ENCODE assay signal across 1 cellular context in the genomic region with DNA sequence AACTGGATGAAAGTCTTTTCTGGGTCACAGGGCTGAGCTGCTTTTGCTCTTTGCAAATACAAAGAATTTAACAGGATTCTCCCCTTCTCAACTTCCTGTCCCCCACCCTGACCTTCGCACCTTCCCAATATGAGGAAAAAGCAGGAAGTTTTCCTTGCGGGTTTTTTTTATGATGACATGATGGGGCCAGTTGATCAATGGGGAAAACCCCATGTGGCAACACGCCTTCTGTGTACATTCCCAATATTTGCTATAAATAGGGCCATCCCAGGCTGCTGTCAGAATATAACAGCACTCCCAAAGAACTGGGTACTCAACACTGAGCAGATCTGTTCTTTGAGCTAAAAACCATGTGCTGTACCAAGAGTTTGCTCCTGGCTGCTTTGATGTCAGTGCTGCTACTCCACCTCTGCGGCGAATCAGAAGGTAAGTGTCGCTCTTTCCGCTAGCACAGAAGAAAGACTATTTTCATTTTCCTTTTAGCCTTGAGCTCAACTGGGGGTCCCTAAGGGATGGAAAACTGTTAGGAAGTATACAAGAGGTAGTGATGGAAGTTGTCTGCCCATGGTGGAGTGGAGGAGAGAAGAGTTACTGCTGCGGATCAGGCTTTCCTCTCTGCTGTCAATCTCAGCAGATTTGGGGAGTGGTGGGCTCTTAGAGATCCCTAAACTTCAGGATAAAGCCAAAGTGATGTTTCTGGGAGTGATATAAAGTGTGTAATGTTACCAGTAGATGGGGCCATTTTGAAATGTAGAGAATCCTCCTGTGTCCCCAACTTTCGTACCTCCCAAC.
TF ChIP-seq lines count a peak whose summit lies in the region.

A gene with protein sequence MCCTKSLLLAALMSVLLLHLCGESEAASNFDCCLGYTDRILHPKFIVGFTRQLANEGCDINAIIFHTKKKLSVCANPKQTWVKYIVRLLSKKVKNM (plus strand): TSS at position 281 of the 792 bp plus-strand sequence. CDS start 70 bp downstream, at position 351.

TF ChIP-seq in HepG2, 621 proteins besides CTCF, POLR2A, EP300 and RAD21 (continued from another document and continues in another):
- TF ChIP-seq, protein P1, sequence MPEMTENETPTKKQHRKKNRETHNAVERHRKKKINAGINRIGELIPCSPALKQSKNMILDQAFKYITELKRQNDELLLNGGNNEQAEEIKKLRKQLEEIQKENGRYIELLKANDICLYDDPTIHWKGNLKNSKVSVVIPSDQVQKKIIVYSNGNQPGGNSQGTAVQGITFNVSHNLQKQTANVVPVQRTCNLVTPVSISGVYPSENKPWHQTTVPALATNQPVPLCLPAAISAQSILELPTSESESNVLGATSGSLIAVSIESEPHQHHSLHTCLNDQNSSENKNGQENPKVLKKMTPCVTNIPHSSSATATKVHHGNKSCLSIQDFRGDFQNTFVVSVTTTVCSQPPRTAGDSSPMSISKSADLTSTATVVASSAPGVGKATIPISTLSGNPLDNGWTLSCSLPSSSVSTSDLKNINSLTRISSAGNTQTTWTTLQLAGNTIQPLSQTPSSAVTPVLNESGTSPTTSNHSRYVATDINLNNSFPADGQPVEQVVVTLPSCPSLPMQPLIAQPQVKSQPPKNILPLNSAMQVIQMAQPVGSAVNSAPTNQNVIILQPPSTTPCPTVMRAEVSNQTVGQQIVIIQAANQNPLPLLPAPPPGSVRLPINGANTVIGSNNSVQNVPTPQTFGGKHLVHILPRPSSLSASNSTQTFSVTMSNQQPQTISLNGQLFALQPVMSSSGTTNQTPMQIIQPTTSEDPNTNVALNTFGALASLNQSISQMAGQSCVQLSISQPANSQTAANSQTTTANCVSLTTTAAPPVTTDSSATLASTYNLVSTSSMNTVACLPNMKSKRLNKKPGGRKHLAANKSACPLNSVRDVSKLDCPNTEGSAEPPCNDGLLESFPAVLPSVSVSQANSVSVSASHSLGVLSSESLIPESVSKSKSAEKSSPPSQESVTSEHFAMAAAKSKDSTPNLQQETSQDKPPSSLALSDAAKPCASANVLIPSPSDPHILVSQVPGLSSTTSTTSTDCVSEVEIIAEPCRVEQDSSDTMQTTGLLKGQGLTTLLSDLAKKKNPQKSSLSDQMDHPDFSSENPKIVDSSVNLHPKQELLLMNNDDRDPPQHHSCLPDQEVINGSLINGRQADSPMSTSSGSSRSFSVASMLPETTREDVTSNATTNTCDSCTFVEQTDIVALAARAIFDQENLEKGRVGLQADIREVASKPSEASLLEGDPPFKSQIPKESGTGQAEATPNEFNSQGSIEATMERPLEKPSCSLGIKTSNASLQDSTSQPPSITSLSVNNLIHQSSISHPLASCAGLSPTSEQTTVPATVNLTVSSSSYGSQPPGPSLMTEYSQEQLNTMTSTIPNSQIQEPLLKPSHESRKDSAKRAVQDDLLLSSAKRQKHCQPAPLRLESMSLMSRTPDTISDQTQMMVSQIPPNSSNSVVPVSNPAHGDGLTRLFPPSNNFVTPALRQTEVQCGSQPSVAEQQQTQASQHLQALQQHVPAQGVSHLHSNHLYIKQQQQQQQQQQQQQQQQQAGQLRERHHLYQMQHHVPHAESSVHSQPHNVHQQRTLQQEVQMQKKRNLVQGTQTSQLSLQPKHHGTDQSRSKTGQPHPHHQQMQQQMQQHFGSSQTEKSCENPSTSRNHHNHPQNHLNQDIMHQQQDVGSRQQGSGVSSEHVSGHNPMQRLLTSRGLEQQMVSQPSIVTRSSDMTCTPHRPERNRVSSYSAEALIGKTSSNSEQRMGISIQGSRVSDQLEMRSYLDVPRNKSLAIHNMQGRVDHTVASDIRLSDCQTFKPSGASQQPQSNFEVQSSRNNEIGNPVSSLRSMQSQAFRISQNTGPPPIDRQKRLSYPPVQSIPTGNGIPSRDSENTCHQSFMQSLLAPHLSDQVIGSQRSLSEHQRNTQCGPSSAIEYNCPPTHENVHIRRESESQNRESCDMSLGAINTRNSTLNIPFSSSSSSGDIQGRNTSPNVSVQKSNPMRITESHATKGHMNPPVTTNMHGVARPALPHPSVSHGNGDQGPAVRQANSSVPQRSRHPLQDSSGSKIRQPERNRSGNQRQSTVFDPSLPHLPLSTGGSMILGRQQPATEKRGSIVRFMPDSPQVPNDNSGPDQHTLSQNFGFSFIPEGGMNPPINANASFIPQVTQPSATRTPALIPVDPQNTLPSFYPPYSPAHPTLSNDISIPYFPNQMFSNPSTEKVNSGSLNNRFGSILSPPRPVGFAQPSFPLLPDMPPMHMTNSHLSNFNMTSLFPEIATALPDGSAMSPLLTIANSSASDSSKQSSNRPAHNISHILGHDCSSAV (CRISPR knock-in tag; IDR thresholded peaks at IDR 0.05; ENCODE audit: borderline replicate concordance): 0 out of 2 replicates have a peak, but pooled peaks have one; percentile 28
- TF ChIP-seq, protein P2, sequence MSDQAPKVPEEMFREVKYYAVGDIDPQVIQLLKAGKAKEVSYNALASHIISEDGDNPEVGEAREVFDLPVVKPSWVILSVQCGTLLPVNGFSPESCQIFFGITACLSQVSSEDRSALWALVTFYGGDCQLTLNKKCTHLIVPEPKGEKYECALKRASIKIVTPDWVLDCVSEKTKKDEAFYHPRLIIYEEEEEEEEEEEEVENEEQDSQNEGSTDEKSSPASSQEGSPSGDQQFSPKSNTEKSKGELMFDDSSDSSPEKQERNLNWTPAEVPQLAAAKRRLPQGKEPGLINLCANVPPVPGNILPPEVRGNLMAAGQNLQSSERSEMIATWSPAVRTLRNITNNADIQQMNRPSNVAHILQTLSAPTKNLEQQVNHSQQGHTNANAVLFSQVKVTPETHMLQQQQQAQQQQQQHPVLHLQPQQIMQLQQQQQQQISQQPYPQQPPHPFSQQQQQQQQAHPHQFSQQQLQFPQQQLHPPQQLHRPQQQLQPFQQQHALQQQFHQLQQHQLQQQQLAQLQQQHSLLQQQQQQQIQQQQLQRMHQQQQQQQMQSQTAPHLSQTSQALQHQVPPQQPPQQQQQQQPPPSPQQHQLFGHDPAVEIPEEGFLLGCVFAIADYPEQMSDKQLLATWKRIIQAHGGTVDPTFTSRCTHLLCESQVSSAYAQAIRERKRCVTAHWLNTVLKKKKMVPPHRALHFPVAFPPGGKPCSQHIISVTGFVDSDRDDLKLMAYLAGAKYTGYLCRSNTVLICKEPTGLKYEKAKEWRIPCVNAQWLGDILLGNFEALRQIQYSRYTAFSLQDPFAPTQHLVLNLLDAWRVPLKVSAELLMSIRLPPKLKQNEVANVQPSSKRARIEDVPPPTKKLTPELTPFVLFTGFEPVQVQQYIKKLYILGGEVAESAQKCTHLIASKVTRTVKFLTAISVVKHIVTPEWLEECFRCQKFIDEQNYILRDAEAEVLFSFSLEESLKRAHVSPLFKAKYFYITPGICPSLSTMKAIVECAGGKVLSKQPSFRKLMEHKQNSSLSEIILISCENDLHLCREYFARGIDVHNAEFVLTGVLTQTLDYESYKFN (CRISPR knock-in tag; conservative IDR thresholded peaks at IDR 0.05): peak; percentile 99
- TF ChIP-seq ESRRA (CRISPR knock-in tag; IDR thresholded peaks at IDR 0.05; ENCODE audit: low read depth) (peak; percentile 84), ZNF530 (CRISPR knock-in tag; IDR thresholded peaks at IDR 0.05; ENCODE audit: low read depth) (no peak), ZNF788 (CRISPR knock-in tag; IDR thresholded peaks at IDR 0.05; ENCODE audit: borderline replicate concordance) (peak; percentile 90; the same call in 1 of the 2 replicates), ZNF274 (CRISPR knock-in tag; IDR thresholded peaks at IDR 0.05) (no peak), ZBTB8A (CRISPR knock-in tag; IDR thresholded peaks at IDR 0.05; ENCODE audit: borderline replicate concordance, low read depth) (no peak), HNRNPL (IDR thresholded peaks at IDR 0.05; ENCODE audit: low read depth, low read length) (no peak), GLI4 (CRISPR knock-in tag; IDR thresholded peaks at IDR 0.05; ENCODE audit: borderline replicate concordance) (0 out of 2 replicates have a peak, but pooled peaks have one; percentile 25), DNMT1 (CRISPR knock-in tag; IDR thresholded peaks at IDR 0.05) (0 out of 2 replicates have a peak, but pooled peaks have one; percentile 72), ZNF230 (CRISPR knock-in tag; IDR thresholded peaks at IDR 0.05) (no peak), ARNT2 (CRISPR knock-in tag; IDR thresholded peaks at IDR 0.05; ENCODE audit: low read depth) (peak; percentile 9; the same call in 1 of the 2 replicates), ZNF546 (CRISPR knock-in tag; conservative IDR thresholded peaks at IDR 0.05) (peak; percentile 62; the same call in 1 of the 2 replicates)
- TF ChIP-seq, protein P3, sequence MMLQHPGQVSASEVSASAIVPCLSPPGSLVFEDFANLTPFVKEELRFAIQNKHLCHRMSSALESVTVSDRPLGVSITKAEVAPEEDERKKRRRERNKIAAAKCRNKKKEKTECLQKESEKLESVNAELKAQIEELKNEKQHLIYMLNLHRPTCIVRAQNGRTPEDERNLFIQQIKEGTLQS (CRISPR knock-in tag; IDR thresholded peaks at IDR 0.05): peak; percentile 67
- TF ChIP-seq, protein P4, sequence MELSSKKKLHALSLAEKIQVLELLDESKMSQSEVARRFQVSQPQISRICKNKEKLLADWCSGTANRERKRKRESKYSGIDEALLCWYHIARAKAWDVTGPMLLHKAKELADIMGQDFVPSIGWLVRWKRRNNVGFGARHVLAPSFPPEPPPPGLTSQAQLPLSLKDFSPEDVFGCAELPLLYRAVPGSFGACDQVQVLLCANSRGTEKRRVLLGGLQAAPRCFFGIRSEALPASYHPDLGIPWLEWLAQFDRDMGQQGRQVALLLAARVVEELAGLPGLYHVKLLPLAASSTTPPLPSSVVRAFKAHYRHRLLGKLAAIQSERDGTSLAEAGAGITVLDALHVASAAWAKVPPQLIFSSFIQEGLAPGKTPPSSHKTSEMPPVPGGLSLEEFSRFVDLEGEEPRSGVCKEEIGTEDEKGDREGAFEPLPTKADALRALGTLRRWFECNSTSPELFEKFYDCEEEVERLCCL (CRISPR knock-in tag; IDR thresholded peaks at IDR 0.05; ENCODE audit: borderline replicate concordance): 0 out of 2 replicates have a peak, but pooled peaks have one; percentile 22
- TF ChIP-seq, protein P5, sequence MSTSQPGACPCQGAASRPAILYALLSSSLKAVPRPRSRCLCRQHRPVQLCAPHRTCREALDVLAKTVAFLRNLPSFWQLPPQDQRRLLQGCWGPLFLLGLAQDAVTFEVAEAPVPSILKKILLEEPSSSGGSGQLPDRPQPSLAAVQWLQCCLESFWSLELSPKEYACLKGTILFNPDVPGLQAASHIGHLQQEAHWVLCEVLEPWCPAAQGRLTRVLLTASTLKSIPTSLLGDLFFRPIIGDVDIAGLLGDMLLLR (CRISPR knock-in tag; IDR thresholded peaks at IDR 0.05): no peak
- TF ChIP-seq, protein P6, sequence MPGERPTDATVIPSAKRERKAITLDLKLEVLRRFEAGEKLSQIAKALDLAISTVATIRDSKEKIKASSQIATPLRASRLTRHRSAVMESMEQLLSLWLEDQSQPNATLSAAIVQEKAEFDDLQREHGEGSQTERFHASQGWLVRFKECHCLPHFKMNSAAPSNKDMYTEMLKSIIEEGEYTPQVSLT (CRISPR knock-in tag; IDR thresholded peaks at IDR 0.05; ENCODE audit: borderline replicate concordance, low read depth): peak; percentile 64; the same call in 1 of the 2 replicates
- TF ChIP-seq, protein P7, sequence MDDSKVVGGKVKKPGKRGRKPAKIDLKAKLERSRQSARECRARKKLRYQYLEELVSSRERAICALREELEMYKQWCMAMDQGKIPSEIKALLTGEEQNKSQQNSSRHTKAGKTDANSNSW (CRISPR knock-in tag; IDR thresholded peaks at IDR 0.05; ENCODE audit: borderline replicate concordance): no peak
- TF ChIP-seq, protein P8, sequence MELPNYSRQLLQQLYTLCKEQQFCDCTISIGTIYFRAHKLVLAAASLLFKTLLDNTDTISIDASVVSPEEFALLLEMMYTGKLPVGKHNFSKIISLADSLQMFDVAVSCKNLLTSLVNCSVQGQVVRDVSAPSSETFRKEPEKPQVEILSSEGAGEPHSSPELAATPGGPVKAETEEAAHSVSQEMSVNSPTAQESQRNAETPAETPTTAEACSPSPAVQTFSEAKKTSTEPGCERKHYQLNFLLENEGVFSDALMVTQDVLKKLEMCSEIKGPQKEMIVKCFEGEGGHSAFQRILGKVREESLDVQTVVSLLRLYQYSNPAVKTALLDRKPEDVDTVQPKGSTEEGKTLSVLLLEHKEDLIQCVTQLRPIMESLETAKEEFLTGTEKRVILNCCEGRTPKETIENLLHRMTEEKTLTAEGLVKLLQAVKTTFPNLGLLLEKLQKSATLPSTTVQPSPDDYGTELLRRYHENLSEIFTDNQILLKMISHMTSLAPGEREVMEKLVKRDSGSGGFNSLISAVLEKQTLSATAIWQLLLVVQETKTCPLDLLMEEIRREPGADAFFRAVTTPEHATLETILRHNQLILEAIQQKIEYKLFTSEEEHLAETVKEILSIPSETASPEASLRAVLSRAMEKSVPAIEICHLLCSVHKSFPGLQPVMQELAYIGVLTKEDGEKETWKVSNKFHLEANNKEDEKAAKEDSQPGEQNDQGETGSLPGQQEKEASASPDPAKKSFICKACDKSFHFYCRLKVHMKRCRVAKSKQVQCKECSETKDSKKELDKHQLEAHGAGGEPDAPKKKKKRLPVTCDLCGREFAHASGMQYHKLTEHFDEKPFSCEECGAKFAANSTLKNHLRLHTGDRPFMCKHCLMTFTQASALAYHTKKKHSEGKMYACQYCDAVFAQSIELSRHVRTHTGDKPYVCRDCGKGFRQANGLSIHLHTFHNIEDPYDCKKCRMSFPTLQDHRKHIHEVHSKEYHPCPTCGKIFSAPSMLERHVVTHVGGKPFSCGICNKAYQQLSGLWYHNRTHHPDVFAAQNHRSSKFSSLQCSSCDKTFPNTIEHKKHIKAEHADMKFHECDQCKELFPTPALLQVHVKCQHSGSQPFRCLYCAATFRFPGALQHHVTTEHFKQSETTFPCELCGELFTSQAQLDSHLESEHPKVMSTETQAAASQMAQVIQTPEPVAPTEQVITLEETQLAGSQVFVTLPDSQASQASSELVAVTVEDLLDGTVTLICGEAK (IDR thresholded peaks at IDR 0.05): no peak
- TF ChIP-seq, protein P8 (CRISPR knock-in tag; IDR thresholded peaks at IDR 0.05): peak; percentile 57
